ENCODE assay signal across 8 cellular contexts in the genomic region with DNA sequence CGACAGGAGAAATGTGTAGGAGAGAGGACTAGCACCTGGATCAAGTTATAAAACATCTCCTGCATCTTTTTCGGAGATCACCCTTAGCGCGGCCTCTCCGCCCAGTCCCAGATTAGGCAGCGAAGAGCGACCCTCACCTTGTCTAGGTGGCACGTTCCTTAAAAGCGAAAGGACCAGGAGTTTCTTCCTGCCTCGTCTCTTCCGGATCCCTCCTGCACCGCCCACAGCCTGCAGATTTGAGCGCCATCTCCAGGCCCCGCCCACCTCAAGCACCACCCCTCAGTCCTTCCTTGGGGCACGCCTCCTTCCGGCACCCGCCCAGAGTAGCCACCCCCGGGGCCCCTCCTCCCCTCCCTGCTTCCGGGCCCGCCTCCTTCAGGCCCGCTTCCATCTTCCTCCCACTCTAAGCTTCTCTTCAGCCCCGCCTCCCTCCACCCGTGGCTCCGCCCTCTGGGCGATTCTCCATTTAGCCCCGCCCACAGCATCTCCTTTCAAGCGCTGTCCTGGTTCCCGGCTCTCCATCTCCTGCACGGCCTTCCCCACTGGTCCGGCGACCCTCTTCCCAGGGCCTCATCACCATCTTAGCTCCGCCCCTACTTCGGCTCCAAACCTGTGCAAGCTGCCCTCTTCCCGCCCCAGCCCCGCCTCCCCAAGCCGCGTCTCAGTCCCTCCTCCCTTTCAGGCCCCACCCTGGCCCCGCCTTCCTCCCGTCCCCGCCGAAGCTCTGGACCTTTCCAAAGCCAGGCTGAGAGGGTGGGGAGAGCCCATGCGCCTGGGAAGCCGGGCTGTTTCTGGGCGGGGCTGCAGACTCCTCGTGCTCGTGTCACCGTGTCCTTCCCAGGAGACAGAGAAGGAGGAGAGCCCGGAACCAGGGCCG.
A peak's percentile ranks its signal among the peaks of the same experiment; 100 is the strongest.
DNase-seq lines count a peak whose midpoint lies in the region; FAIRE-seq and TF ChIP-seq lines count a peak whose summit lies in the region.

No MANE protein-coding gene starts in this region.

- peak overlapping the region; percentile 98 for H3K4me3 Mint-ChIP-seq in nephron progenitor cell
- H3K4me3 Mint-ChIP-seq in stimulated activated naive CD8-positive, alpha-beta T cell treated with anti-CD3 and anti-CD28 coated beads, Interleukin-15, Interleukin-2, amounts not matched to agents 100 ng/mL and 50 ng/mL, for 24 hours: peak overlapping the region; percentile 91

- H3K27me3 Mint-ChIP-seq in nephron progenitor cell (ENCODE audit: low read depth, poor library complexity): no peaks in the 10 kb centered on the region
- H3K27me3 Mint-ChIP-seq in stimulated activated naive CD8-positive, alpha-beta T cell treated with anti-CD3 and anti-CD28 coated beads, Interleukin-15, Interleukin-2, amounts not matched to agents 100 ng/mL and 50 ng/mL, for 24 hours: no peaks in the 10 kb centered on the region

- 0 out of 2 replicates have a peak, but pooled peaks cover 5% of the 10 kb centered on the region for H3K36me3 ChIP-seq in MM.1S (replicated peaks; ENCODE audit: insufficient read depth, low read length)

- H3K9me3 Mint-ChIP-seq in nephron progenitor cell: no peaks in the 10 kb centered on the region
- no peaks in the 10 kb centered on the region for H3K9me3 Mint-ChIP-seq in stimulated activated naive CD8-positive, alpha-beta T cell treated with anti-CD3 and anti-CD28 coated beads, Interleukin-15, Interleukin-2, amounts not matched to agents 100 ng/mL and 50 ng/mL, for 24 hours

- H3F3A ChIP-seq in MM.1S (ENCODE audit: insufficient read depth, low read length): peaks cover 14% of the 10 kb centered on the region

- H3K9me3 ChIP-seq in MM.1S (replicated peaks; ENCODE audit: insufficient read depth, low read length): no peaks in the 10 kb centered on the region

- H3K36me3 Mint-ChIP-seq in nephron progenitor cell (ENCODE audit: low read depth): peaks cover 8% of the 10 kb centered on the region
- H3K36me3 Mint-ChIP-seq in stimulated activated naive CD8-positive, alpha-beta T cell treated with anti-CD3 and anti-CD28 coated beads, Interleukin-15, Interleukin-2, amounts not matched to agents 100 ng/mL and 50 ng/mL, for 24 hours (ENCODE audit: low read depth): peaks cover 14% of the 10 kb centered on the region

- peak overlapping the region; percentile 95 for H3K27ac ChIP-seq in MM.1S (ENCODE audit: low read length)

- H3K27me3 ChIP-seq in MM.1S (replicated peaks; ENCODE audit: insufficient read depth, low read length): no peaks in the 10 kb centered on the region

- H4K20me1 ChIP-seq in MM.1S (ENCODE audit: insufficient read depth, low read length): peaks cover 38% of the 10 kb centered on the region

- peak overlapping the region; percentile 96 for H3K4me2 ChIP-seq in MM.1S (ENCODE audit: low read depth, low read length)

- TF ChIP-seq CTCF in MM.1S (IDR thresholded peaks at IDR 0.05; ENCODE audit: low read length): no peak
- TF ChIP-seq CTCF in nephron progenitor cell (IDR thresholded peaks at IDR 0.05): no peak

- peak overlapping the region; percentile 95 for H3K9ac ChIP-seq in MM.1S (ENCODE audit: low read length)

- peaks cover 32% of the 10 kb centered on the region for H3K4me1 ChIP-seq in MM.1S (ENCODE audit: low read length)

- H3K9me2 ChIP-seq in MM.1S (replicated peaks; ENCODE audit: insufficient read depth, low read length): no peaks in the 10 kb centered on the region

- FAIRE-seq in G401.6 (lab: Jason Lieb, UNC): peak; percentile 97

- DNase-seq in HCEC 1CT (peak; percentile 99), MM.1S (peak; percentile 96), SHP77 treated with DMSO at 0.1 percent for 48 hours (lab: John Stamatoyannopoulos, UW) (peak; percentile 96), activated gamma-delta T cell treated with Interleukin-2 at 50 U/mL for 16 hours (peak; percentile 100), fibroblast of the conjunctiva (ENCODE audit: low read depth) (peak; percentile 99), nephron progenitor cell (peak; percentile 100)

- H2AFZ ChIP-seq in MM.1S (ENCODE audit: low read length): peak overlapping the region; percentile 83

- H3K4me1 Mint-ChIP-seq in nephron progenitor cell: peaks cover 52% of the 10 kb centered on the region
- peaks cover 62% of the 10 kb centered on the region for H3K4me1 Mint-ChIP-seq in stimulated activated naive CD8-positive, alpha-beta T cell treated with anti-CD3 and anti-CD28 coated beads, Interleukin-15, Interleukin-2, amounts not matched to agents 100 ng/mL and 50 ng/mL, for 24 hours (ENCODE audit: low read depth)

- H3K27ac Mint-ChIP-seq in nephron progenitor cell: peak overlapping the region; percentile 99
- H3K27ac Mint-ChIP-seq in stimulated activated naive CD8-positive, alpha-beta T cell treated with anti-CD3 and anti-CD28 coated beads, Interleukin-15, Interleukin-2, amounts not matched to agents 100 ng/mL and 50 ng/mL, for 24 hours: peak overlapping the region; percentile 97

- H3K4me3 ChIP-seq in MM.1S (ENCODE audit: low read length): peak overlapping the region; percentile 99

- H3K79me2 ChIP-seq in MM.1S (ENCODE audit: low read length): peaks cover 59% of the 10 kb centered on the region

Comparison
In these comparisons a context has a peak if more than half of its experiments do, and no peak if none do; other contexts are left out.
1. Peak in every context shown above with its lines: DNase-seq, H3K4me3 ChIP-seq and H3K27ac ChIP-seq.